In genomic region chr12:123059501-123059900, GRCh38 we compare ENCODE assay signal across 16 cellular contexts.
DNase-seq lines count a peak whose midpoint lies in the region; ATAC-seq and TF ChIP-seq lines count a peak whose summit lies in the region.
"Had no signal": no experiment of that assay in that cellular context is flagged by ENCODE, and none has a peak within 500 bp of the region (broad histone marks: within the 10 kb centered on the region; RNA-seq: fewer than 3 reads in every experiment).

No MANE protein-coding gene starts in this region.

- no peaks in the 10 kb centered on the region for H3K36me3 ChIP-seq in mucosa of descending colon (ENCODE audit: low read depth)
- H3K36me3 ChIP-seq: BE2C, left lung had no signal

- no peak for ATAC-seq in natural killer cell treated with Interleukin-12 subunit alpha and Interleukin-12 subunit beta and Interleukin-15 and Interleukin-18, amount 100 ng/mL, for 72 hours
- ATAC-seq in natural killer cell (no peak), mucosa of descending colon (peak; percentile 8), GM21381 (IDR thresholded peaks at IDR 0.05; ENCODE audit: unreplicated experiment) (no peak), HG03432 (IDR thresholded peaks at IDR 0.05; ENCODE audit: unreplicated experiment) (no peak), GM21447 (IDR thresholded peaks at IDR 0.05; ENCODE audit: unreplicated experiment) (no peak)
- ATAC-seq: HCT116, T-cell had no signal

- no peak overlapping the region for H3K4me3 Mint-ChIP-seq in natural killer cell treated with Interleukin-12 subunit alpha and Interleukin-12 subunit beta and Interleukin-15 and Interleukin-18, amount 100 ng/mL, for 72 hours
- H3K4me3 Mint-ChIP-seq in natural killer cell = no peak overlapping the region
- H3K4me3 Mint-ChIP-seq: T-cell had no signal

- no peak overlapping the region for H3K4me3 ChIP-seq in mucosa of descending colon
- H3K4me3 ChIP-seq: left lung had no signal

- no peaks in the 10 kb centered on the region for H3K9me3 Mint-ChIP-seq in natural killer cell treated with Interleukin-12 subunit alpha and Interleukin-12 subunit beta and Interleukin-15 and Interleukin-18, amount 100 ng/mL, for 72 hours
- no peaks in the 10 kb centered on the region for H3K9me3 Mint-ChIP-seq in natural killer cell
- H3K9me3 Mint-ChIP-seq: T-cell had no signal

- no peaks in the 10 kb centered on the region for H3K36me3 Mint-ChIP-seq in natural killer cell treated with Interleukin-12 subunit alpha and Interleukin-12 subunit beta and Interleukin-15 and Interleukin-18, amount 100 ng/mL, for 72 hours
- no peaks in the 10 kb centered on the region for H3K36me3 Mint-ChIP-seq in natural killer cell

- peak overlapping the region; percentile 42 for H3K27ac ChIP-seq in angular gyrus (ENCODE audit: low read depth, low read length)

- H3K27me3 Mint-ChIP-seq in natural killer cell treated with Interleukin-12 subunit alpha and Interleukin-12 subunit beta and Interleukin-15 and Interleukin-18, amount 100 ng/mL, for 72 hours = no peaks in the 10 kb centered on the region
- H3K27me3 Mint-ChIP-seq in natural killer cell (ENCODE audit: low read depth in 2 of 2) = no peaks in the 10 kb centered on the region
- H3K27me3 Mint-ChIP-seq: T-cell had no signal

- H3K9me3 ChIP-seq in mucosa of descending colon = no peaks in the 10 kb centered on the region
- H3K9me3 ChIP-seq: BE2C, left lung had no signal

- DNase-seq in natural killer cell treated with Interleukin-12 subunit alpha and Interleukin-12 subunit beta and Interleukin-15 and Interleukin-18, amount 100 ng/mL, for 72 hours (ENCODE audit: low spot score) = peak; percentile 55
- DNase-seq in natural killer cell = no peak
- no peak for DNase-seq in mucosa of descending colon
- no peak for DNase-seq in activated CD4-positive, alpha-beta T cell treated with anti-CD3 and anti-CD28 coated beads, Interleukin-2, amount 50 U/mL, for 1 hour
- DNase-seq: activated T-cell treated with anti-CD3 and anti-CD28 coated beads, Interleukin-2, amount 50 U/mL, for 1 hour; amniotic stem cell; BE2C; left lung; NCI-H1048; nucleus accumbens; T-cell had no signal

- H3K4me1 Mint-ChIP-seq in natural killer cell treated with Interleukin-12 subunit alpha and Interleukin-12 subunit beta and Interleukin-15 and Interleukin-18, amount 100 ng/mL, for 72 hours (ENCODE audit: low read depth in 2 of 2) = peaks cover 6 to 43% of the 10 kb centered on the region in 2 donors
- H3K4me1 Mint-ChIP-seq in natural killer cell = peaks cover 46 to 63% of the 10 kb centered on the region in 2 donors

- no peak overlapping the region for H3K27ac Mint-ChIP-seq in natural killer cell treated with Interleukin-12 subunit alpha and Interleukin-12 subunit beta and Interleukin-15 and Interleukin-18, amount 100 ng/mL, for 72 hours
- H3K27ac Mint-ChIP-seq in natural killer cell = no peak overlapping the region
- H3K27ac Mint-ChIP-seq: T-cell had no signal

- intact Hi-C loops in natural killer cell (cut with micrococcal nuclease) (no loop called here), mucosa of descending colon (cut with DNase I, micrococcal nuclease) (no loop called here)

- H3K4me1 ChIP-seq in mucosa of descending colon (ENCODE audit: low read depth) = peaks cover 12% of the 10 kb centered on the region

- TF ChIP-seq CTCF in natural killer cell (IDR thresholded peaks at IDR 0.05) = no peak
- TF ChIP-seq CTCF in mucosa of descending colon (IDR thresholded peaks at IDR 0.05) = no peak
